1 cellular context compared by ENCODE assay signal in genomic region chr17:68011199-68011665, GRCh38.
TF ChIP-seq lines count a peak whose summit lies in the region.

No MANE protein-coding gene starts in this region.

TF ChIP-seq in HepG2, 621 proteins besides CTCF, POLR2A, EP300 and RAD21 (continued from another document):
- peak; percentile 29; the same call in 1 of the 2 replicates for TF ChIP-seq ADNP (CRISPR knock-in tag; IDR thresholded peaks at IDR 0.05)
- TF ChIP-seq ZNF567 (CRISPR knock-in tag; IDR thresholded peaks at IDR 0.05; ENCODE audit: borderline replicate concordance), result no peak
- no peak for TF ChIP-seq CBX1 (IDR thresholded peaks at IDR 0.05; ENCODE audit: low read depth)
